ENCODE assay signal across 7 cellular contexts in genomic region chr17:30722114-30722780, GRCh38.
A peak's percentile ranks its signal among the peaks of the same experiment; 100 is the strongest.
DNase-seq lines count a peak whose midpoint lies in the region; ATAC-seq, FAIRE-seq and TF ChIP-seq lines count a peak whose summit lies in the region.
"Not testable (repeated sequence)": the region's sequence is repeated elsewhere in the genome, so short reads cannot be mapped to it uniquely, and the experiment has no call there.

No MANE protein-coding gene starts in this region.

- intact Hi-C loops in K562 (cut with micrococcal nuclease); cardiac septum (cut with DNase I); left lung (cut with DNase I); ovary (cut with DNase I): not testable (repeated sequence)

- FAIRE-seq in K562 (lab: Jason Lieb, UNC): not testable (repeated sequence)

- 86% methylated on average over 10 of the region's 12 CpGs for WGBS in K562 (ENCODE audit: insufficient coverage, low coverage, missing lambda C conversion rate)
- 89 to 91% (median 90%) methylated on average over 10 to 12 of the region's 12 CpGs for WGBS in ovary, 3 donors

- peak overlapping the region; percentile 16; the same call in 1 of the 2 replicates for H3K27ac ChIP-seq in HL-60 (replicated peaks)
- H3K27ac ChIP-seq in K562 (ENCODE audit: extremely low read depth, low read depth, low read length); left lung; ovary: not testable (repeated sequence)

- not testable (repeated sequence) for H3K9me3 Mint-ChIP-seq in activated CD4-positive, alpha-beta memory T cell treated with anti-CD3 and anti-CD28 coated beads, Interleukin-2, amount 10 ng/mL, durations not matched to agents 7 days and 5 days; stimulated activated memory B cell treated with anti-CD40 and anti-IgM and Interleukin-4, amounts not matched to agents 10 μg/mL and 1 μg/mL and 100 μg/mL, for 72 hours

- peaks cover 0 to 10% of the 10 kb centered on the region in 2 experiments; a peak in 2 of 5 replicates for H3K4me1 ChIP-seq in K562 (replicated peaks in 1 of 2; ENCODE audit: control insufficient read depth in 2 of 2, insufficient read depth in 2 of 2, low read length in 2 of 2)
- H3K4me1 ChIP-seq in left lung; ovary (ENCODE audit: insufficient read depth): not testable (repeated sequence)

- not testable (repeated sequence) for H2AFZ ChIP-seq in K562 (ENCODE audit: low read depth, low read length)

- H3K27ac Mint-ChIP-seq in activated CD4-positive, alpha-beta memory T cell treated with anti-CD3 and anti-CD28 coated beads, Interleukin-2, amount 10 ng/mL, durations not matched to agents 7 days and 5 days; stimulated activated memory B cell treated with anti-CD40 and anti-IgM and Interleukin-4, amounts not matched to agents 10 μg/mL and 1 μg/mL and 100 μg/mL, for 72 hours: not testable (repeated sequence)

- DNase-seq in HL-60 (ENCODE audit: low read depth in 1 of 2, low spot score in 1 of 2); K562 (ENCODE audit: extremely low read depth in 1 of 4, low spot score in 3 of 4): not testable (repeated sequence)
- peak; percentile 14 for DNase-seq in activated CD4-positive, alpha-beta memory T cell treated with anti-CD3 and anti-CD28 coated beads, Interleukin-2, amount 10 ng/mL, durations not matched to agents 7 days and 5 days
- peak; percentile 50 for DNase-seq in cardiac septum (ENCODE audit: low spot score)
- DNase-seq in left lung: peak; percentile 30 to 55
- DNase-seq in ovary: peak in 3 of 5 donors; percentile 2 to 23 (median 8)

- in situ Hi-C loops in K562 (cut with MboI): loop anchor here (25.0 kb wide), 1 partner anchor 385 kb away; the partner anchor contains the start of gene TMIGD1

- not testable (repeated sequence) for H3K4me1 Mint-ChIP-seq in activated CD4-positive, alpha-beta memory T cell treated with anti-CD3 and anti-CD28 coated beads, Interleukin-2, amount 10 ng/mL, durations not matched to agents 7 days and 5 days; stimulated activated memory B cell treated with anti-CD40 and anti-IgM and Interleukin-4, amounts not matched to agents 10 μg/mL and 1 μg/mL and 100 μg/mL, for 72 hours

- BruUV-seq in K562 (replicated peaks; lab: Mats Ljungman, UMichigan): not testable (repeated sequence)

- peaks cover 12% of the 10 kb centered on the region for H4K20me1 ChIP-seq in K562 (replicated peaks; ENCODE audit: control insufficient read depth, insufficient read depth, low read length)

- H3K36me3 Mint-ChIP-seq in activated CD4-positive, alpha-beta memory T cell treated with anti-CD3 and anti-CD28 coated beads, Interleukin-2, amount 10 ng/mL, durations not matched to agents 7 days and 5 days (ENCODE audit: low read depth); stimulated activated memory B cell treated with anti-CD40 and anti-IgM and Interleukin-4, amounts not matched to agents 10 μg/mL and 1 μg/mL and 100 μg/mL, for 72 hours: not testable (repeated sequence)

- CTCF ChIA-PET in activated CD4-positive, alpha-beta memory T cell treated with anti-CD3 and anti-CD28 coated beads, Interleukin-2, amount 10 ng/mL, durations not matched to agents 7 days and 5 days (lab: Charles Lee); K562 (lab: Yijun Ruan, JAX; ENCODE audit: low intra/inter-chr PET ratio): not testable (repeated sequence)

- not testable (repeated sequence) for H3K9me1 ChIP-seq in K562 (ENCODE audit: control insufficient read depth, insufficient read depth, low read length)

- not testable (repeated sequence) for ATAC-seq in K562, left lung
- ATAC-seq in stimulated activated memory B cell treated with anti-CD40 and anti-IgM and Interleukin-4, amounts not matched to agents 10 μg/mL and 1 μg/mL and 100 μg/mL, for 72 hours: peak; percentile 34

- H3K9ac ChIP-seq in K562 (ENCODE audit: insufficient read depth in 1 of 2, low read depth in 2 of 2, low read length in 2 of 2): peak overlapping the region in 1 of 2 experiments; percentile 64; a peak in 1 of 4 replicates

- not testable (repeated sequence) for H3K9me3 ChIP-seq in K562 (replicated peaks; ENCODE audit: control insufficient read depth, insufficient read depth, low read depth, low read length); left lung; ovary

- POLR2A ChIA-PET in activated CD4-positive, alpha-beta memory T cell treated with anti-CD3 and anti-CD28 coated beads, Interleukin-2, amount 10 ng/mL, durations not matched to agents 7 days and 5 days (lab: Charles Lee): not testable (repeated sequence)
- POLR2A ChIA-PET in K562 (lab: Yijun Ruan, JAX): interaction anchor here (1.2 kb wide), 1 partner anchor 244 kb away, joined by 3 read pairs; no protein-coding TSS in a partner anchor

- TF ChIP-seq CTCF in HL-60 (IDR thresholded peaks at IDR 0.05; ENCODE audit: insufficient read depth, low read length); K562 (IDR thresholded peaks at IDR 0.05 in 2 of 3, conservative IDR thresholded peaks at IDR 0.05 in 1 of 3; ENCODE audit: insufficient read depth in 2 of 3, low read depth in 1 of 3, low read length in 3 of 3); left lung (IDR thresholded peaks at IDR 0.05); ovary (IDR thresholded peaks at IDR 0.05): not testable (repeated sequence)

- peaks cover 49% of the 10 kb centered on the region for H3K79me2 ChIP-seq in K562 (ENCODE audit: control insufficient read depth, insufficient read depth, low read length)

- not testable (repeated sequence) for TF ChIP-seq RAD21 in K562 (CRISPR knock-in tag; conservative IDR thresholded peaks at IDR 0.05 in 1 of 2, IDR thresholded peaks at IDR 0.05 in 1 of 2)

- H3K27me3 Mint-ChIP-seq in activated CD4-positive, alpha-beta memory T cell treated with anti-CD3 and anti-CD28 coated beads, Interleukin-2, amount 10 ng/mL, durations not matched to agents 7 days and 5 days; stimulated activated memory B cell treated with anti-CD40 and anti-IgM and Interleukin-4, amounts not matched to agents 10 μg/mL and 1 μg/mL and 100 μg/mL, for 72 hours: not testable (repeated sequence)

- H3K27me3 ChIP-seq in HL-60 (ENCODE audit: insufficient read depth, poor library complexity, severe bottlenecking); K562 (ENCODE audit: control insufficient read depth in 2 of 2, insufficient read depth in 2 of 2, low read length in 2 of 2); left lung; ovary: not testable (repeated sequence)

- not testable (repeated sequence) for H3K36me3 ChIP-seq in K562 (ENCODE audit: control insufficient read depth, insufficient read depth, low read length); left lung; ovary

- H3K4me3 ChIP-seq in HL-60 (replicated peaks; ENCODE audit: insufficient read depth, low read length); K562; left lung; ovary: not testable (repeated sequence)

- not testable (repeated sequence) for H3K4me3 Mint-ChIP-seq in activated CD4-positive, alpha-beta memory T cell treated with anti-CD3 and anti-CD28 coated beads, Interleukin-2, amount 10 ng/mL, durations not matched to agents 7 days and 5 days; stimulated activated memory B cell treated with anti-CD40 and anti-IgM and Interleukin-4, amounts not matched to agents 10 μg/mL and 1 μg/mL and 100 μg/mL, for 72 hours

- TF ChIP-seq EP300 in K562 (IDR thresholded peaks at IDR 0.05; ENCODE audit: low read length); ovary (IDR thresholded peaks at IDR 0.05): not testable (repeated sequence)

- not testable (repeated sequence) for TF ChIP-seq POLR2A in K562 (conservative IDR thresholded peaks at IDR 0.05); ovary (IDR thresholded peaks at IDR 0.05)

- H3K4me2 ChIP-seq in K562 (ENCODE audit: insufficient read depth, low read length): not testable (repeated sequence)

TF ChIP-seq in K562, 482 proteins besides CTCF, POLR2A, EP300 and RAD21:
- peak; percentile 62; the same call in 1 of the 2 replicates for TF ChIP-seq ZKSCAN1 (IDR thresholded peaks at IDR 0.05; ENCODE audit: low read depth, low read length)
